In the genomic region with DNA sequence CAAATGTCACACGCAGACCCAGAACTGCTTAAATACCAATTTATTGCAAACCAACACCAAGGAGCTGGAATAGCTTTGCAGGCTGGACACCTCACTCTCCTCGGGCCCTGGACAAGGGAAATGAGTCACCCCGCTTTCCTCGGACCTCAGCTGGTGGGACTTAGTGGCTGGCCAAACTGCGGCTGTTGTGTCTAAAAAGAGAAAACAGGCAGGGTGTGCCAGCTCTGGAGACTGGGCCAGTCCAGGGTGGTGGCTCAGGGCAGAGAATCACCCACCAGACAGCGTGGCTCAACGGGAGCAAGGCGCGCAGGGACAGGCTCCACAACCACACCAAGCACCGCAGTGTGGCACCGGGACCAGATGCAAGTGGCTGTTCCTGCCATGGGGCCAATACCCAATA, we compare ENCODE assay signal across 11 cellular contexts. TPM values are rescaled to one million over a fixed set of nuclear protein-coding genes. Genes with fewer than 3 reads are reported as not detected.
A peak's percentile ranks its signal among the peaks of the same experiment; 100 is the strongest.
DNase-seq lines count a peak whose midpoint lies in the region; ATAC-seq and TF ChIP-seq lines count a peak whose summit lies in the region.
"Had no signal": no experiment of that assay in that cellular context is flagged by ENCODE, and none has a peak within 500 bp of the region (broad histone marks: within the 10 kb centered on the region; RNA-seq: fewer than 3 reads in every experiment).

No MANE protein-coding gene starts in this region.

- H3K27ac ChIP-seq in right atrium auricular region (peak overlapping the region; percentile 62 to 84), thoracic aorta (peak overlapping the region; percentile 84 to 86)
- H3K27ac ChIP-seq: suprapubic skin had no signal

- H3K9me3 ChIP-seq in right atrium auricular region (no peaks in the 10 kb centered on the region), thoracic aorta (no peaks in the 10 kb centered on the region)
- H3K9me3 ChIP-seq: suprapubic skin had no signal

- H3K4me1 Mint-ChIP-seq in brain, result peaks cover 26% of the 10 kb centered on the region
- no peaks in the 10 kb centered on the region for H3K4me1 Mint-ChIP-seq in activated naive CD4-positive, alpha-beta T cell treated with anti-CD3 and anti-CD28 coated beads for 36 hours (ENCODE audit: low read depth)
- H3K4me1 Mint-ChIP-seq in stimulated activated naive B cell treated with anti-CD40 and anti-IgM and Interleukin-4, amounts not matched to agents 10 μg/mL and 1 μg/mL and 100 μg/mL, for 72 hours, result peaks cover 1 to 9% of the 10 kb centered on the region in 2 donors
- H3K4me1 Mint-ChIP-seq: mesothelial cell of epicardium had no signal

- H3K27me3 ChIP-seq in right atrium auricular region (no peaks in the 10 kb centered on the region), thoracic aorta (replicated peaks; ENCODE audit: insufficient read depth) (no peaks in the 10 kb centered on the region)
- H3K27me3 ChIP-seq: suprapubic skin had no signal

- H3K27me3 Mint-ChIP-seq in brain, result no peaks in the 10 kb centered on the region
- H3K27me3 Mint-ChIP-seq in activated naive CD4-positive, alpha-beta T cell treated with anti-CD3 and anti-CD28 coated beads for 36 hours (ENCODE audit: low read depth), result no peaks in the 10 kb centered on the region
- no peaks in the 10 kb centered on the region for H3K27me3 Mint-ChIP-seq in stimulated activated naive B cell treated with anti-CD40 and anti-IgM and Interleukin-4, amounts not matched to agents 10 μg/mL and 1 μg/mL and 100 μg/mL, for 72 hours

- peak overlapping the region in 4 of 5 experiments; percentile 17 to 93 (median 62) for H3K27ac Mint-ChIP-seq in brain
- H3K27ac Mint-ChIP-seq in activated naive CD4-positive, alpha-beta T cell treated with anti-CD3 and anti-CD28 coated beads for 36 hours, result no peak overlapping the region
- no peak overlapping the region for H3K27ac Mint-ChIP-seq in stimulated activated naive B cell treated with anti-CD40 and anti-IgM and Interleukin-4, amounts not matched to agents 10 μg/mL and 1 μg/mL and 100 μg/mL, for 72 hours
- H3K27ac Mint-ChIP-seq: mesothelial cell of epicardium had no signal

- intact Hi-C loops in activated naive CD4-positive, alpha-beta T cell treated with anti-CD3 and anti-CD28 coated beads for 36 hours (cut with micrococcal nuclease), result no loop called here

- H3K36me3 ChIP-seq in right atrium auricular region, result peaks cover 31% of the 10 kb centered on the region
- peaks cover 4% of the 10 kb centered on the region for H3K36me3 ChIP-seq in thoracic aorta

- CTCF ChIA-PET in activated naive CD4-positive, alpha-beta T cell treated with anti-CD3 and anti-CD28 coated beads for 36 hours (lab: Charles Lee), result no interaction called here

- DNase-seq in HT1080 (ENCODE audit: low read depth) (peak; percentile 87), right atrium auricular region (ENCODE audit: low spot score) (peak; percentile 70), thoracic aorta (ENCODE audit: low spot score) (peak; percentile 76)
- DNase-seq in activated naive CD4-positive, alpha-beta T cell treated with anti-CD3 and anti-CD28 coated beads for 36 hours, result no peak
- no peak for DNase-seq in stimulated activated naive B cell treated with anti-CD40 and anti-IgM and Interleukin-4, amounts not matched to agents 10 μg/mL and 1 μg/mL and 100 μg/mL, for 72 hours
- DNase-seq: activated naive CD4-positive, alpha-beta T cell treated with Interleukin-2 at 50 U/mL for 16 hours; MM.1S had no signal

- TF ChIP-seq CTCF in brain (conservative IDR thresholded peaks at IDR 0.05), result no peak
- TF ChIP-seq CTCF in right atrium auricular region (IDR thresholded peaks at IDR 0.05), result no peak
- no peak for TF ChIP-seq CTCF in thoracic aorta (IDR thresholded peaks at IDR 0.05)

- no peak overlapping the region for H3K4me3 ChIP-seq in right atrium auricular region
- peak overlapping the region; percentile 5 for H3K4me3 ChIP-seq in thoracic aorta
- H3K4me3 ChIP-seq: suprapubic skin had no signal

- peaks cover 29% of the 10 kb centered on the region for H3K36me3 Mint-ChIP-seq in brain
- H3K36me3 Mint-ChIP-seq in activated naive CD4-positive, alpha-beta T cell treated with anti-CD3 and anti-CD28 coated beads for 36 hours (ENCODE audit: low read depth), result peaks cover 1% of the 10 kb centered on the region
- H3K36me3 Mint-ChIP-seq in stimulated activated naive B cell treated with anti-CD40 and anti-IgM and Interleukin-4, amounts not matched to agents 10 μg/mL and 1 μg/mL and 100 μg/mL, for 72 hours, result peaks cover 27 to 47% of the 10 kb centered on the region in 2 donors

- H3K4me1 ChIP-seq in right atrium auricular region (peaks cover 0 to 38% of the 10 kb centered on the region in 2 donors), thoracic aorta (ENCODE audit: control insufficient read depth in 1 of 2, low read depth in 2 of 2) (peaks cover 29 to 66% of the 10 kb centered on the region in 2 donors)
- H3K4me1 ChIP-seq: suprapubic skin had no signal

- H3K9me3 Mint-ChIP-seq in brain, result no peaks in the 10 kb centered on the region
- no peaks in the 10 kb centered on the region for H3K9me3 Mint-ChIP-seq in activated naive CD4-positive, alpha-beta T cell treated with anti-CD3 and anti-CD28 coated beads for 36 hours
- no peaks in the 10 kb centered on the region for H3K9me3 Mint-ChIP-seq in stimulated activated naive B cell treated with anti-CD40 and anti-IgM and Interleukin-4, amounts not matched to agents 10 μg/mL and 1 μg/mL and 100 μg/mL, for 72 hours
- H3K9me3 Mint-ChIP-seq: mesothelial cell of epicardium had no signal

- H3K4me3 Mint-ChIP-seq in brain, result no peak overlapping the region
- no peak overlapping the region for H3K4me3 Mint-ChIP-seq in activated naive CD4-positive, alpha-beta T cell treated with anti-CD3 and anti-CD28 coated beads for 36 hours
- H3K4me3 Mint-ChIP-seq in stimulated activated naive B cell treated with anti-CD40 and anti-IgM and Interleukin-4, amounts not matched to agents 10 μg/mL and 1 μg/mL and 100 μg/mL, for 72 hours, result no peak overlapping the region
- H3K4me3 Mint-ChIP-seq: mesothelial cell of epicardium had no signal

- peak; percentile 52 for ATAC-seq in thoracic aorta (ENCODE audit: insufficient number of reproducible peaks, low FRiP score, low read depth)
- no peak for ATAC-seq in HG02970 (IDR thresholded peaks at IDR 0.05; ENCODE audit: low FRiP score, unreplicated experiment)
- no peak for ATAC-seq in stimulated activated naive B cell treated with anti-CD40 and anti-IgM and Interleukin-4, amounts not matched to agents 10 μg/mL and 1 μg/mL and 100 μg/mL, for 72 hours (replicated peaks)

RNA-seq across cellular contexts. Expression of gene CAMK2B, which starts 58.2 kb away (rescaled TPM):
- 0.02 and 0.07 TPM in 2 replicates for total RNA-seq in HT1080 (2014; rRNA removed; shearing (Covaris generic))
- 0.06 and 0.16 TPM in 2 replicates for polyA plus RNA-seq in HT1080 (2015; cell fraction: cytosol; rRNA removed)
- polyA plus RNA-seq in HT1080 (2015; cell fraction: nucleus; rRNA removed), result 0.39 TPM in 1 of 2 replicates, not detected in the other
- polyA plus RNA-seq in brain (ENCODE audit: insufficient read depth, low read depth, low replicate concordance), result 88.4 TPM
- 10 to 100 TPM; 79.9 to 84.7 TPM for total RNA-seq in right atrium auricular region
- total RNA-seq in thoracic aorta, result 1 to 10 TPM; 1.5 to 2.8 TPM
- total RNA-seq in activated naive CD4-positive, alpha-beta T cell treated with anti-CD3 and anti-CD28 coated beads for 36 hours, result under 1 TPM; 0.30 to 0.38 TPM

Comparison
In these comparisons a context has a peak if more than half of its experiments do, and no peak if none do; other contexts are left out.
1. DNase-seq: peak in HT1080 (single experiment), right atrium auricular region (single experiment) and thoracic aorta (single experiment); none in activated naive CD4-positive, alpha-beta T cell treated with anti-CD3 and anti-CD28 coated beads for 36 hours (single experiment) and stimulated activated naive B cell treated with anti-CD40 and anti-IgM and Interleukin-4, amounts not matched to agents 10 μg/mL and 1 μg/mL and 100 μg/mL, for 72 hours (single experiment).
2. H3K27ac Mint-ChIP-seq: peak in brain (4 of 5); none in activated naive CD4-positive, alpha-beta T cell treated with anti-CD3 and anti-CD28 coated beads for 36 hours (single experiment) and stimulated activated naive B cell treated with anti-CD40 and anti-IgM and Interleukin-4, amounts not matched to agents 10 μg/mL and 1 μg/mL and 100 μg/mL, for 72 hours (single experiment).
3. RNA of gene CAMK2B, which starts 58.2 kb away (total RNA-seq): 79.9 to 84.7 TPM in right atrium auricular region; 1.5 to 2.8 TPM in thoracic aorta, 0.30 to 0.38 TPM in activated naive CD4-positive, alpha-beta T cell treated with anti-CD3 and anti-CD28 coated beads for 36 hours and 0.02 to 0.07 TPM in HT1080; every median in the first group is over 10 times any median in the second.